ENCODE assay signal across 35 cellular contexts in genomic region chr1:158355773-158356172, GRCh38. TPM values are rescaled to one million over a fixed set of nuclear protein-coding genes. Genes with fewer than 3 reads are reported as not detected.
"Had no signal": no experiment of that assay in that cellular context is flagged by ENCODE, and none has a peak within 500 bp of the region (broad histone marks: within the 10 kb centered on the region; RNA-seq: fewer than 3 reads in every experiment).

No MANE protein-coding gene starts in this region.

- H3K27ac ChIP-seq: adrenal gland, ascending aorta, breast epithelium, cardiac muscle cell, epithelial cell of prostate, esophagus squamous epithelium, WERI-Rb-1 had no signal

- H3K36me3 ChIP-seq: adrenal gland, ascending aorta, breast epithelium, cardiac muscle cell, esophagus squamous epithelium, WERI-Rb-1 had no signal

- H3K9me3 ChIP-seq: adrenal gland, ascending aorta, breast epithelium, esophagus squamous epithelium had no signal

- H3K4me1 ChIP-seq: adrenal gland, ascending aorta, breast epithelium, esophagus squamous epithelium had no signal

- H3K27me3 ChIP-seq: adrenal gland, ascending aorta, breast epithelium, cardiac muscle cell, esophagus squamous epithelium had no signal

- H3K4me3 ChIP-seq: adrenal gland, ascending aorta, breast epithelium, cardiac muscle cell, esophagus squamous epithelium had no signal

- ATAC-seq: activated CD4-positive, CD25-positive, alpha-beta regulatory T cell treated with anti-CD3 and anti-CD28 coated beads, Interleukin-2, amount 50 U/mL, for 24 hours; activated CD8-positive, alpha-beta T cell treated with anti-CD3 and anti-CD28 coated beads for 36 hours; activated naive CD8-positive, alpha-beta T cell treated with anti-CD3 and anti-CD28 coated beads, Interleukin-2, amount 50 U/mL, for 24 hours; activated T-cell treated with anti-CD3 and anti-CD28 coated beads, Interleukin-2, amount 50 U/mL, for 4 hours; activated T-helper 17 cell treated with anti-CD3 and anti-CD28 coated beads, Interleukin-2, amount 50 U/mL, for 72 hours; T-helper 17 cell had no signal

- DNase-seq: activated B cell treated with CpG ODN at 0.5 μM for 24 hours; activated CD4-positive, alpha-beta T cell treated with anti-CD3 and anti-CD28 coated beads for 48 hours; activated CD4-positive, alpha-beta T cell treated with anti-CD3 and anti-CD28 coated beads, Interleukin-2, amount 50 U/mL, for 1 hour; activated CD4-positive, alpha-beta T cell treated with anti-CD3 and anti-CD28 coated beads, Interleukin-2, amount 50 U/mL, for 48 hours; activated CD8-positive, alpha-beta memory T cell treated with anti-CD3 and anti-CD28 coated beads for 24 hours; activated CD8-positive, alpha-beta T cell treated with anti-CD3 and anti-CD28 coated beads for 36 hours; activated effector memory CD4-positive, alpha-beta T cell treated with Interleukin-2 at 50 U/mL for 16 hours; activated gamma-delta T cell treated with Interleukin-2 at 50 U/mL for 16 hours; activated naive CD4-positive, alpha-beta T cell treated with anti-CD3 and anti-CD28 coated beads for 36 hours; activated naive CD8-positive, alpha-beta T cell treated with anti-CD3 and anti-CD28 coated beads for 36 hours; activated naive CD8-positive, alpha-beta T cell treated with anti-CD3 and anti-CD28 coated beads, Interleukin-2, amount 50 U/mL, for 24 hours; activated T-cell treated with anti-CD3 and anti-CD28 coated beads, Interleukin-2, amount 50 U/mL, for 4 hours; adrenal gland; amygdala; cortex of kidney; effector CD8-positive, alpha-beta T cell; esophagus squamous epithelium; head of caudate nucleus; T-helper 1 cell; T-helper 17 cell; T1000; WERI-Rb-1 had no signal

RNA-seq across cellular contexts. Expression of gene CD1E, which starts 2.1 kb away (rescaled TPM):
- total RNA-seq: activated B cell treated with CpG ODN at 0.5 μM for 24 hours; activated CD8-positive, alpha-beta T cell treated with anti-CD3 and anti-CD28 coated beads for 36 hours; activated naive CD4-positive, alpha-beta T cell treated with anti-CD3 and anti-CD28 coated beads for 36 hours; activated naive CD8-positive, alpha-beta T cell treated with anti-CD3 and anti-CD28 coated beads for 36 hours; activated T-cell treated with anti-CD3 and anti-CD28 coated beads, Interleukin-2, amount 50 U/mL, for 4 hours; activated T-helper 17 cell treated with anti-CD3 and anti-CD28 coated beads, Interleukin-2, amount 50 U/mL, for 72 hours; ascending aorta; cardiac muscle cell; chondrocyte; dermis microvascular lymphatic vessel endothelial cell; endothelial cell of umbilical vein; fibroblast of lung; fibroblast of villous mesenchyme; frontal cortex had no signal
- polyA plus RNA-seq: adrenal gland, cardiac muscle cell, endothelial cell of umbilical vein, fibroblast of lung had no signal

RNA-seq across cellular contexts. Expression of gene CD1B, which starts 24.4 kb away (rescaled TPM):
- total RNA-seq: activated B cell treated with CpG ODN at 0.5 μM for 24 hours; activated CD8-positive, alpha-beta T cell treated with anti-CD3 and anti-CD28 coated beads for 36 hours; activated naive CD4-positive, alpha-beta T cell treated with anti-CD3 and anti-CD28 coated beads for 36 hours; activated naive CD8-positive, alpha-beta T cell treated with anti-CD3 and anti-CD28 coated beads for 36 hours; activated T-cell treated with anti-CD3 and anti-CD28 coated beads, Interleukin-2, amount 50 U/mL, for 4 hours; activated T-helper 17 cell treated with anti-CD3 and anti-CD28 coated beads, Interleukin-2, amount 50 U/mL, for 72 hours; adrenal gland; ascending aorta; breast epithelium; cardiac muscle cell; chondrocyte; dermis microvascular lymphatic vessel endothelial cell; endothelial cell of umbilical vein; esophagus squamous epithelium; fibroblast of lung; fibroblast of villous mesenchyme; frontal cortex; T-helper 17 cell had no signal
- polyA plus RNA-seq: adrenal gland, cardiac muscle cell, endothelial cell of umbilical vein, fibroblast of lung had no signal

RNA-seq across cellular contexts. Expression of gene OR10T2, which starts 43.5 kb away (rescaled TPM):
- total RNA-seq: activated B cell treated with CpG ODN at 0.5 μM for 24 hours; activated CD8-positive, alpha-beta T cell treated with anti-CD3 and anti-CD28 coated beads for 36 hours; activated naive CD4-positive, alpha-beta T cell treated with anti-CD3 and anti-CD28 coated beads for 36 hours; activated naive CD8-positive, alpha-beta T cell treated with anti-CD3 and anti-CD28 coated beads for 36 hours; activated T-cell treated with anti-CD3 and anti-CD28 coated beads, Interleukin-2, amount 50 U/mL, for 4 hours; activated T-helper 17 cell treated with anti-CD3 and anti-CD28 coated beads, Interleukin-2, amount 50 U/mL, for 72 hours; adrenal gland; ascending aorta; breast epithelium; cardiac muscle cell; chondrocyte; dermis microvascular lymphatic vessel endothelial cell; endothelial cell of umbilical vein; esophagus squamous epithelium; fibroblast of lung; fibroblast of villous mesenchyme; frontal cortex; T-helper 17 cell had no signal
- polyA plus RNA-seq: adrenal gland, cardiac muscle cell, endothelial cell of umbilical vein, esophagus, fibroblast of lung had no signal
